In genomic region chr11:2507212-2507901, GRCh38 we compare ENCODE assay signal across 19 cellular contexts.
DNase-seq lines count a peak whose midpoint lies in the region; ATAC-seq and TF ChIP-seq lines count a peak whose summit lies in the region.
"Had no signal": no experiment of that assay in that cellular context is flagged by ENCODE, and none has a peak within 500 bp of the region (broad histone marks: within the 10 kb centered on the region; RNA-seq: fewer than 3 reads in every experiment).

No MANE protein-coding gene starts in this region.

- no peak overlapping the region for H2AFZ ChIP-seq in Karpas-422 (ENCODE audit: low read length)

- no peaks in the 10 kb centered on the region for H3K9me2 ChIP-seq in Karpas-422 (replicated peaks; ENCODE audit: insufficient read depth, low read length)

- H3K9ac ChIP-seq in Karpas-422 (ENCODE audit: low read length) = no peak overlapping the region
- H3K9ac ChIP-seq: KMS-11 had no signal

- no peaks in the 10 kb centered on the region for H3K9me3 ChIP-seq in right cardiac atrium (ENCODE audit: control insufficient read depth, low read length)
- peaks cover 0 to 2% (median 0%) of the 10 kb centered on the region in 4 donors for H3K9me3 ChIP-seq in sigmoid colon
- H3K9me3 ChIP-seq in Karpas-422 (ENCODE audit: low read length) = no peaks in the 10 kb centered on the region
- H3K9me3 ChIP-seq: SJSA1 had no signal

- peaks cover 9% of the 10 kb centered on the region for H3K4me1 ChIP-seq in right cardiac atrium (ENCODE audit: control insufficient read depth, insufficient read depth, low read length)
- no peaks in the 10 kb centered on the region for H3K4me1 ChIP-seq in sigmoid colon
- H3K4me1 ChIP-seq in Karpas-422 (ENCODE audit: low read length) = peaks cover 11% of the 10 kb centered on the region
- H3K4me1 ChIP-seq: SJSA1 had no signal

- TF ChIP-seq CTCF in sigmoid colon (IDR thresholded peaks at IDR 0.05) = no peak

- intact Hi-C loops in left cardiac atrium (cut with DNase I) (no loop called here), right cardiac atrium (cut with DNase I) (loop anchor here in 2 of 4 donors (5.0 kb wide), 1 partner anchor 45 kb away; no protein-coding TSS in a partner anchor), sigmoid colon (cut with DNase I) (no loop called here)

- no peak for TF ChIP-seq POLR2A in sigmoid colon (IDR thresholded peaks at IDR 0.05)

- H3K36me3 ChIP-seq in H7 (replicated peaks; ENCODE audit: control insufficient read depth, insufficient read depth, low read length) (no peaks in the 10 kb centered on the region), sigmoid colon (no peaks in the 10 kb centered on the region), Karpas-422 (ENCODE audit: insufficient read depth, low read length) (no peaks in the 10 kb centered on the region)
- H3K36me3 ChIP-seq: SJSA1 had no signal

- in situ Hi-C loops in ACHN (cut with HindIII; ENCODE audit: low pct_ligation_motif_present, low pct_unique_long_range_greater_than_20kb, low sequenced_read_pairs) = no loop called here

- H3K27me3 ChIP-seq in right cardiac atrium (ENCODE audit: control insufficient read depth, insufficient read depth) (no peaks in the 10 kb centered on the region), H7 (ENCODE audit: control insufficient read depth, insufficient read depth, low read length) (peaks cover 12% of the 10 kb centered on the region), sigmoid colon (peaks cover 0 to 8% (median 0%) of the 10 kb centered on the region in 3 donors), Karpas-422 (ENCODE audit: low read length) (0 out of 2 replicates have a peak, but pooled peaks cover 2% of the 10 kb centered on the region)

- H3K4me2 ChIP-seq in Karpas-422 (ENCODE audit: low read depth, low read length, poor library complexity, severe bottlenecking) = no peak overlapping the region
- H3K4me2 ChIP-seq: KMS-11 had no signal

- DNase-seq in left cardiac atrium (peak; percentile 8), right cardiac atrium (no peak), H7 (peak; percentile 10), islet precursor cell (peak; percentile 36), sigmoid colon (peak; percentile 52), Karpas-422 (no peak), ACHN (no peak)
- DNase-seq: COR-L47, DMS 273 treated with DMSO at 0.1 percent for 48 hours, DND-41, NCI-H1417 treated with DMSO at 0.1 percent for 48 hours, NCI-H1930, NCI-H226, NCI-H524, NCI-H82, PC-3 had no signal

- TF ChIP-seq EP300 in sigmoid colon (IDR thresholded peaks at IDR 0.05) = no peak

- WGBS in right cardiac atrium = 90% methylated on average over 12 of the region's 13 CpGs
- 94 to 96% methylated on average over 12 of the region's 13 CpGs for WGBS in sigmoid colon, 2 donors

- no peaks in the 10 kb centered on the region for H3K79me2 ChIP-seq in Karpas-422 (ENCODE audit: low read length)

- H4K20me1 ChIP-seq in Karpas-422 (ENCODE audit: insufficient read depth, low read depth, low read length) = no peaks in the 10 kb centered on the region

- H3K4me3 ChIP-seq in right cardiac atrium (ENCODE audit: low read length) = no peak overlapping the region
- no peak overlapping the region for H3K4me3 ChIP-seq in H7 (ENCODE audit: insufficient read depth, low read depth, low read length)
- no peak overlapping the region for H3K4me3 ChIP-seq in sigmoid colon
- H3K4me3 ChIP-seq in Karpas-422 (ENCODE audit: low read length) = no peak overlapping the region
- H3K4me3 ChIP-seq: SJSA1 had no signal

- ATAC-seq in left cardiac atrium (no peak), right cardiac atrium (no peak), HG02973 (IDR thresholded peaks at IDR 0.05; ENCODE audit: unreplicated experiment) (no peak)
- ATAC-seq: PC-3 had no signal

- no peak overlapping the region for H3K27ac ChIP-seq in right cardiac atrium (ENCODE audit: low read length)
- H3K27ac ChIP-seq in sigmoid colon = no peak overlapping the region
- no peak overlapping the region for H3K27ac ChIP-seq in Karpas-422 (ENCODE audit: low read length)
- H3K27ac ChIP-seq: KMS-11, SJSA1 had no signal

Comparison
In these comparisons a context has a peak if more than half of its experiments do, and no peak if none do; other contexts are left out.
1. DNase-seq: peak in left cardiac atrium (single experiment), H7 (single experiment), islet precursor cell (single experiment) and sigmoid colon (single experiment); none in right cardiac atrium (0 of 3), Karpas-422 (single experiment) and ACHN (single experiment).